Comparison of ENCODE assay signal across 8 cellular contexts in genomic region chr3:42581709-42582473, GRCh38. TPM values are rescaled to one million over a fixed set of nuclear protein-coding genes. Genes with fewer than 3 reads are reported as not detected.
DNase-seq lines count a peak whose midpoint lies in the region; ATAC-seq and TF ChIP-seq lines count a peak whose summit lies in the region.

Gene SEC22C (minus strand): TSS chr3:42581967. CDS start chr3:42569046, 12,921 bp downstream.

- peak; percentile 93 to 94 for DNase-seq in AML-193 (lab: John Stamatoyannopoulos, UW)
- DNase-seq in NCI-H510A (lab: John Stamatoyannopoulos, UW), result peak; percentile 95
- DNase-seq in activated CD4-positive, alpha-beta T cell treated with anti-CD3 and anti-CD28 coated beads for 24 hours (ENCODE audit: low read depth in 2 of 2), result peak; percentile 92 to 94
- DNase-seq in chondrocyte (ENCODE audit: low spot score), result peak; percentile 98
- peak; percentile 95 for DNase-seq in kidney tubule cell (ENCODE audit: low spot score)
- DNase-seq in stimulated activated CD4-positive, alpha-beta T cell treated with anti-CD3 and anti-CD28 coated beads, Interleukin-1b, Interleukin-23, amount 100 ng/mL, for 24 hours (ENCODE audit: low read depth in 4 of 4, low spot score in 1 of 4), result peak; percentile 86 to 96 (median 94)

- ATAC-seq in GM19035 (IDR thresholded peaks at IDR 0.05; ENCODE audit: unreplicated experiment) (peak; percentile 94), HG03354 (IDR thresholded peaks at IDR 0.05; ENCODE audit: poor library complexity, severe bottlenecking, unreplicated experiment) (peak; percentile 97)

- TF ChIP-seq CTCF in chondrocyte (IDR thresholded peaks at IDR 0.05), result peak; percentile 48

- peaks cover 9% of the 10 kb centered on the region for H3K36me3 Mint-ChIP-seq in chondrocyte (ENCODE audit: low read depth)

- H3K4me3 Mint-ChIP-seq in chondrocyte (ENCODE audit: unreplicated experiment), result peak within 1 kb of the TSS; percentile 91

- peaks cover 31% of the 10 kb centered on the region for H3K4me1 Mint-ChIP-seq in chondrocyte (ENCODE audit: low read depth)

- H3K27ac Mint-ChIP-seq in chondrocyte (ENCODE audit: unreplicated experiment), result peak within 1 kb of the TSS; percentile 94

- no peaks in the 10 kb centered on the region for H3K27me3 Mint-ChIP-seq in chondrocyte (ENCODE audit: low read depth)

- H3K9me3 Mint-ChIP-seq in chondrocyte (ENCODE audit: low read depth), result no peaks in the 10 kb centered on the region

RNA-seq across cellular contexts. Expression of gene SEC22C, which starts in this region (rescaled TPM):
- total RNA-seq in chondrocyte, result 49.8 to 55.8 TPM (median 55.0 TPM) in 3 replicates

Comparison
In these comparisons a context has a peak if more than half of its experiments do, and no peak if none do; other contexts are left out.
1. Peak in every context shown above with its lines: DNase-seq and ATAC-seq.